12 cellular contexts compared by ENCODE assay signal in the genomic region with DNA sequence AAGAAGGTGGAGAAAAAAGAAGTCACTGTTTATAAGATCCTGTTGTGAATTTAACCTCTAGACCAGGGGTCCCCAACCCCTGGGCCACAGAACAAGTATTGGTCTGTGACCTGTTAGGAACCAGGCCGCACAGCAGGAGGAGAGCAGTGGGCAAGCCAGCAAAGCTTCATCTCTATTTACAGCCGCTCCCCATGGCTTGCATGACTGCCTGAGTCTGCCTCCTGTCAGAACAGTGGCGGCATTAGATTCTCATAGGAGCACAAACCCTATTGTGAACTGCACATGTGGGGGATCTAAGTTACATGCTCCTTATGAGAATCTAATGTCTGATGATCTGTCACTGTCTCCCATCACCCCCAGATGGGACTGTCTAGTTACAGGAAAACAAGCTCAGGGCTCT. TPM values are rescaled to one million over a fixed set of nuclear protein-coding genes. Genes with fewer than 3 reads are reported as not detected.
"Had no signal": no experiment of that assay in that cellular context is flagged by ENCODE, and none has a peak within 500 bp of the region (broad histone marks: within the 10 kb centered on the region; RNA-seq: fewer than 3 reads in every experiment).

No MANE protein-coding gene starts in this region.

RNA-seq across cellular contexts. Expression of gene MAPK4, which starts 13.3 kb away (rescaled TPM):
- total RNA-seq: activated B cell treated with CpG ODN at 0.5 μM for 24 hours; activated CD4-positive, alpha-beta memory T cell treated with anti-CD3 and anti-CD28 coated beads for 36 hours; activated CD4-positive, alpha-beta T cell treated with anti-CD3 and anti-CD28 coated beads, Interleukin-2, amount 10 ng/mL, durations not matched to agents 24 days and 14 days; activated CD8-positive, alpha-beta memory T cell treated with anti-CD3 and anti-CD28 coated beads for 36 hours; activated CD8-positive, alpha-beta T cell treated with anti-CD3 and anti-CD28 coated beads for 36 hours; activated naive CD4-positive, alpha-beta T cell treated with anti-CD3 and anti-CD28 coated beads for 36 hours; activated naive CD4-positive, alpha-beta T cell treated with anti-CD3 and anti-CD28 coated beads, Interleukin-2, amount 50 U/mL, for 72 hours; activated naive CD8-positive, alpha-beta T cell treated with anti-CD3 and anti-CD28 coated beads for 36 hours; activated T-cell treated with anti-CD3 and anti-CD28 coated beads, Interleukin-2, amount 50 U/mL, for 4 hours; activated T-cell treated with anti-CD3 and anti-CD28 coated beads, Interleukin-2, amount 50 U/mL, for 72 hours; activated T-helper 1 cell treated with anti-CD3 and anti-CD28 coated beads, Interleukin-12 subunit alpha, Interleukin-12 subunit beta, Interleukin-2, Interleukin-4 antibody, amounts not matched to agents 30 ng/mL and 10 ng/mL and 1 ng/mL, durations not matched to agents 14 hours and 24 hours and 36 hours; activated T-helper 17 cell treated with anti-CD3 and anti-CD28 coated beads, Interleukin-2, amount 50 U/mL, for 72 hours had no signal
